In the genomic region with DNA sequence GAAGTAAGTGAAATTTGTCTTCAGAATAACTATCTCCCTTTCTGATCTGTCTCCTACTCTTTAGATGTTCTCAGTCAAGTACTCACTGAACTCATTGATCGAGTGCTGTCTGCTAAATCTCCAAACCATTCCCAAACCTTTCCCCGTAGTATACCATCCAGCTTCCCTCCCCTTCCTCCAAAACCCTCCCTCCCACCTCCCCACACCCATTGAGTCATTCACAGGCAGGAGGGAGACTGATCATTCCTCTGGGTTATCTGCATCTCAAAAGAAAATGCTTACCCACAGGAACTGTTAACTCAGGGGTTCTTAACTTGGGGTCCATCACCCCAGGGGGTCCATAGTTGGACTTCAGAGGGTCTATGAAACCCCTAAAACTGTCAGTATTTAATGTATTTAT, we compare ENCODE assay signal across 15 cellular contexts. TPM values are rescaled to one million over a fixed set of nuclear protein-coding genes. Genes with fewer than 3 reads are reported as not detected.
A peak's percentile ranks its signal among the peaks of the same experiment; 100 is the strongest.
DNase-seq lines count a peak whose midpoint lies in the region; ATAC-seq and TF ChIP-seq lines count a peak whose summit lies in the region.
"Had no signal": no experiment of that assay in that cellular context is flagged by ENCODE, and none has a peak within 500 bp of the region (broad histone marks: within the 10 kb centered on the region; RNA-seq: fewer than 3 reads in every experiment).

No MANE protein-coding gene starts in this region.

- H3K4me1 Mint-ChIP-seq in HFFc6 (ENCODE audit: low read depth), result peaks cover 69% of the 10 kb centered on the region
- peaks cover 7% of the 10 kb centered on the region for H3K4me1 Mint-ChIP-seq in stimulated activated naive CD8-positive, alpha-beta T cell treated with anti-CD3 and anti-CD28 coated beads, Interleukin-15, amount 100 ng/mL, for 72 hours

- H3K9ac ChIP-seq in adipocyte (ENCODE audit: low read length), result no peak overlapping the region

- no peaks in the 10 kb centered on the region; the same call in 1 of the 2 replicates for H3K27me3 Mint-ChIP-seq in HFFc6 (ENCODE audit: insufficient read depth)
- peaks cover 6% of the 10 kb centered on the region for H3K27me3 Mint-ChIP-seq in stimulated activated naive CD8-positive, alpha-beta T cell treated with anti-CD3 and anti-CD28 coated beads, Interleukin-15, amount 100 ng/mL, for 72 hours
- H3K27me3 Mint-ChIP-seq: CD4-positive, alpha-beta memory T cell had no signal

- TF ChIP-seq POLR2A in esophagus squamous epithelium (IDR thresholded peaks at IDR 0.05), result no peak

- H3K36me3 Mint-ChIP-seq in HFFc6 (ENCODE audit: low read depth), result peaks cover 22% of the 10 kb centered on the region

- peak overlapping the region; percentile 58; the same call in 1 of the 2 replicates for H3K4me3 ChIP-seq in ACC112 (ENCODE audit: low read depth, low read length)
- H3K4me3 ChIP-seq in adipocyte (ENCODE audit: low read length), result peak overlapping the region; percentile 22
- H3K4me3 ChIP-seq in esophagus squamous epithelium, result no peak overlapping the region
- H3K4me3 ChIP-seq in mucosa of descending colon, result no peak overlapping the region

- H3K36me3 ChIP-seq in ACC112 (ENCODE audit: insufficient read depth, low read length), result no peaks in the 10 kb centered on the region
- peaks cover 16% of the 10 kb centered on the region for H3K36me3 ChIP-seq in adipocyte (ENCODE audit: control insufficient read depth, insufficient read depth, low read length, severe bottlenecking)
- H3K36me3 ChIP-seq in esophagus squamous epithelium, result peaks cover 0 to 33% (median 0%) of the 10 kb centered on the region in 3 donors
- no peaks in the 10 kb centered on the region for H3K36me3 ChIP-seq in mucosa of descending colon (ENCODE audit: low read depth)

- TF ChIP-seq CTCF in HFFc6 (IDR thresholded peaks at IDR 0.05), result no peak
- no peak for TF ChIP-seq CTCF in esophagus squamous epithelium (IDR thresholded peaks at IDR 0.05)
- TF ChIP-seq CTCF in mucosa of descending colon (IDR thresholded peaks at IDR 0.05), result no peak

- H3K27ac ChIP-seq in ACC112 (ENCODE audit: low read depth, low read length) (no peak overlapping the region), esophagus squamous epithelium (no peak overlapping the region)
- H3K27ac ChIP-seq: vagina had no signal

- H3K9me3 Mint-ChIP-seq in HFFc6, result no peaks in the 10 kb centered on the region
- no peaks in the 10 kb centered on the region for H3K9me3 Mint-ChIP-seq in stimulated activated naive CD8-positive, alpha-beta T cell treated with anti-CD3 and anti-CD28 coated beads, Interleukin-15, amount 100 ng/mL, for 72 hours
- H3K9me3 Mint-ChIP-seq: activated naive CD8-positive, alpha-beta T cell treated with anti-CD3 and anti-CD28 coated beads, Interleukin-2, amount 10 ng/mL, durations not matched to agents 7 days and 5 days; activated T-helper 1 cell treated with anti-CD3 and anti-CD28 coated beads, Interleukin-12 subunit alpha, Interleukin-12 subunit beta, Interleukin-2, Interleukin-4 antibody, amounts not matched to agents 30 ng/mL and 10 ng/mL and 1 ng/mL, durations not matched to agents 14 hours and 24 hours and 36 hours; CD4-positive, alpha-beta memory T cell had no signal

- H3K27me3 ChIP-seq in ACC112 (ENCODE audit: insufficient read depth, low read length) (peaks cover 16% of the 10 kb centered on the region; the same call in 1 of the 2 replicates), adipocyte (replicated peaks; ENCODE audit: control insufficient read depth, insufficient read depth, low read length) (peaks cover 19% of the 10 kb centered on the region), esophagus squamous epithelium (no peaks in the 10 kb centered on the region)
- H3K27me3 ChIP-seq: dorsolateral prefrontal cortex, vagina had no signal

- H3K4me3 Mint-ChIP-seq in HFFc6, result peak overlapping the region; percentile 58
- H3K4me3 Mint-ChIP-seq in stimulated activated naive CD8-positive, alpha-beta T cell treated with anti-CD3 and anti-CD28 coated beads, Interleukin-15, amount 100 ng/mL, for 72 hours, result no peak overlapping the region
- H3K4me3 Mint-ChIP-seq: activated naive CD8-positive, alpha-beta T cell treated with anti-CD3 and anti-CD28 coated beads, Interleukin-2, amount 10 ng/mL, durations not matched to agents 7 days and 5 days; activated T-helper 1 cell treated with anti-CD3 and anti-CD28 coated beads, Interleukin-12 subunit alpha, Interleukin-12 subunit beta, Interleukin-2, Interleukin-4 antibody, amounts not matched to agents 30 ng/mL and 10 ng/mL and 1 ng/mL, durations not matched to agents 14 hours and 24 hours and 36 hours had no signal

- intact Hi-C loops in esophagus squamous epithelium (cut with DNase I), result loop anchor here (10.0 kb wide), 1 partner anchor 222 kb away; no protein-coding TSS in a partner anchor
- intact Hi-C loops in mucosa of descending colon (cut with DNase I, micrococcal nuclease), result loop anchor here in 1 of 2 donors (10.0 kb wide), 1 partner anchor 222 kb away; no protein-coding TSS in a partner anchor

- ATAC-seq in GM19023 (IDR thresholded peaks at IDR 0.05; ENCODE audit: unreplicated experiment) (no peak), mucosa of descending colon (no peak)
- no peak for ATAC-seq in stimulated activated naive CD8-positive, alpha-beta T cell treated with anti-CD3 and anti-CD28 coated beads, Interleukin-15, amount 100 ng/mL, for 72 hours
- ATAC-seq: activated CD4-positive, CD25-positive, alpha-beta regulatory T cell treated with anti-CD3 and anti-CD28 coated beads, Interleukin-2, amount 50 U/mL, for 24 hours; sciatic nerve had no signal

- WGBS in esophagus squamous epithelium, 2 donors, result 60 to 67% methylated on average over 2 of the region's 2 CpGs

- no peaks in the 10 kb centered on the region for H3K79me2 ChIP-seq in ACC112 (ENCODE audit: control insufficient read depth, insufficient read depth, low read length, unreplicated experiment)

- H3K9me3 ChIP-seq in adipocyte (ENCODE audit: control insufficient read depth, low read length), result no peaks in the 10 kb centered on the region
- H3K9me3 ChIP-seq in esophagus squamous epithelium, result no peaks in the 10 kb centered on the region
- no peaks in the 10 kb centered on the region for H3K9me3 ChIP-seq in mucosa of descending colon
- H3K9me3 ChIP-seq: vagina had no signal

- H3K4me1 ChIP-seq in ACC112 (ENCODE audit: control insufficient read depth, insufficient read depth, low read length, unreplicated experiment) (peaks cover 27% of the 10 kb centered on the region), adipocyte (ENCODE audit: control insufficient read depth, insufficient read depth, low read length) (peaks cover 25% of the 10 kb centered on the region), esophagus squamous epithelium (peaks cover 0 to 24% (median 3%) of the 10 kb centered on the region in 3 donors), mucosa of descending colon (ENCODE audit: low read depth) (no peaks in the 10 kb centered on the region)
- H3K4me1 ChIP-seq: vagina had no signal

- no peak for DNase-seq in HFFc6
- no peak for DNase-seq in adipocyte (ENCODE audit: low read depth)
- peak; percentile 76 for DNase-seq in islet precursor cell
- no peak for DNase-seq in esophagus squamous epithelium (lab: John Stamatoyannopoulos, UW)
- no peak for DNase-seq in mucosa of descending colon
- no peak for DNase-seq in stimulated activated naive CD8-positive, alpha-beta T cell treated with anti-CD3 and anti-CD28 coated beads, Interleukin-15, amount 100 ng/mL, for 72 hours

- H2AFZ ChIP-seq in ACC112 (ENCODE audit: low read length, unreplicated experiment), result no peak overlapping the region

- H3K27ac Mint-ChIP-seq in HFFc6, result peak overlapping the region; percentile 87
- H3K27ac Mint-ChIP-seq in stimulated activated naive CD8-positive, alpha-beta T cell treated with anti-CD3 and anti-CD28 coated beads, Interleukin-15, amount 100 ng/mL, for 72 hours, result peak overlapping the region in 1 of 2 donors; percentile 62
- H3K27ac Mint-ChIP-seq: activated naive CD8-positive, alpha-beta T cell treated with anti-CD3 and anti-CD28 coated beads, Interleukin-2, amount 10 ng/mL, durations not matched to agents 7 days and 5 days; activated T-helper 1 cell treated with anti-CD3 and anti-CD28 coated beads, Interleukin-12 subunit alpha, Interleukin-12 subunit beta, Interleukin-2, Interleukin-4 antibody, amounts not matched to agents 30 ng/mL and 10 ng/mL and 1 ng/mL, durations not matched to agents 14 hours and 24 hours and 36 hours; CD4-positive, alpha-beta memory T cell had no signal

RNA-seq across cellular contexts. Expression of a gene that starts 37.4 kb away (rescaled TPM):
- total RNA-seq in HFFc6 (2021; fragmentation: NEBNext Ultra II Directional; extraction: Animal tissue kit (Norgen Biotek cat#: 25700)), result 10 to 100 TPM; 34.9 to 42.0 (median 41.6) TPM
- total RNA-seq in esophagus squamous epithelium, result 10 to 100 TPM; 45.8 to 65.1 (median 51.0) TPM
- total RNA-seq in mucosa of descending colon, result 100 to 1,000 TPM in 2 of 3 donors, 10 to 100 TPM in 1; 56.7 to 105 (median 101) TPM

Comparison
In these comparisons a context has a peak if more than half of its experiments do, and no peak if none do; other contexts are left out.
1. H3K4me3 ChIP-seq: peak in ACC112 (single experiment) and adipocyte (single experiment); none in esophagus squamous epithelium (0 of 4) and mucosa of descending colon (single experiment).